Comparison of ENCODE assay signal across 16 cellular contexts in genomic region chr16:57760357-57761160, GRCh38.
"Had no signal": no experiment of that assay in that cellular context is flagged by ENCODE, and none has a peak within 500 bp of the region (broad histone marks: within the 10 kb centered on the region; RNA-seq: fewer than 3 reads in every experiment).

No MANE protein-coding gene starts in this region.

- H3K9me3 ChIP-seq: body of pancreas, vagina had no signal

- H3K27ac ChIP-seq: body of pancreas, parathyroid adenoma, vagina had no signal

- H3K4me1 ChIP-seq: parathyroid adenoma had no signal

- H3K27me3 ChIP-seq: body of pancreas, vagina had no signal

- H3K9me3 Mint-ChIP-seq: activated T-helper 17 cell treated with anti-CD3 and anti-CD28 coated beads, Interleukin-2, amount 50 U/mL, for 72 hours; dendritic cell treated with granulocyte-macrophage colony-stimulating factor and Interleukin-4, amounts not matched to agents 40 ng/mL and 50 ng/mL, for 4 days; immature natural killer cell; T-helper 1 cell treated with Interleukin-12 subunit alpha and Interleukin-12 subunit beta and Interleukin-4 antibody, amounts not matched to agents 30 μg/mL and 1 μg/mL, for 36 hours had no signal

- H3K27ac Mint-ChIP-seq: activated T-helper 17 cell treated with anti-CD3 and anti-CD28 coated beads, Interleukin-2, amount 50 U/mL, for 72 hours; dendritic cell treated with granulocyte-macrophage colony-stimulating factor and Interleukin-4, amounts not matched to agents 40 ng/mL and 50 ng/mL, for 4 days; T-helper 1 cell treated with Interleukin-12 subunit alpha and Interleukin-12 subunit beta and Interleukin-4 antibody, amounts not matched to agents 30 μg/mL and 1 μg/mL, for 36 hours had no signal

- FAIRE-seq: small intestine had no signal

- H3K79me2 ChIP-seq: parathyroid adenoma had no signal

- ATAC-seq: activated T-helper 17 cell treated with anti-CD3 and anti-CD28 coated beads, Interleukin-2, amount 50 U/mL, for 72 hours; body of pancreas; left colon had no signal

- H3K4me3 ChIP-seq: body of pancreas, vagina had no signal

- H3K4me3 Mint-ChIP-seq: activated T-helper 17 cell treated with anti-CD3 and anti-CD28 coated beads, Interleukin-2, amount 50 U/mL, for 72 hours; dendritic cell treated with granulocyte-macrophage colony-stimulating factor and Interleukin-4, amounts not matched to agents 40 ng/mL and 50 ng/mL, for 4 days; T-helper 1 cell treated with Interleukin-12 subunit alpha and Interleukin-12 subunit beta and Interleukin-4 antibody, amounts not matched to agents 30 μg/mL and 1 μg/mL, for 36 hours had no signal

- H2AFZ ChIP-seq: parathyroid adenoma had no signal

- H3K9ac ChIP-seq: parathyroid adenoma had no signal

- DNase-seq: activated CD4-positive, alpha-beta T cell treated with anti-CD3 and anti-CD28 coated beads, Interleukin-2, amount 50 U/mL, for 1 hour; activated CD4-positive, CD25-positive, alpha-beta regulatory T cell; activated naive CD4-positive, alpha-beta T cell treated with anti-CD3 and anti-CD28 coated beads, Interleukin-2, amount 50 U/mL, for 16 hours; activated T-cell treated with anti-CD3 and anti-CD28 coated beads for 4 hours; body of pancreas; cerebellar nuclear complex; hypothalamus; immature natural killer cell; left colon; retina; small intestine had no signal

- H3K27me3 Mint-ChIP-seq: activated T-helper 17 cell treated with anti-CD3 and anti-CD28 coated beads, Interleukin-2, amount 50 U/mL, for 72 hours; dendritic cell treated with granulocyte-macrophage colony-stimulating factor and Interleukin-4, amounts not matched to agents 40 ng/mL and 50 ng/mL, for 4 days had no signal
